Comparison of ENCODE assay signal across 7 cellular contexts in the genomic region with DNA sequence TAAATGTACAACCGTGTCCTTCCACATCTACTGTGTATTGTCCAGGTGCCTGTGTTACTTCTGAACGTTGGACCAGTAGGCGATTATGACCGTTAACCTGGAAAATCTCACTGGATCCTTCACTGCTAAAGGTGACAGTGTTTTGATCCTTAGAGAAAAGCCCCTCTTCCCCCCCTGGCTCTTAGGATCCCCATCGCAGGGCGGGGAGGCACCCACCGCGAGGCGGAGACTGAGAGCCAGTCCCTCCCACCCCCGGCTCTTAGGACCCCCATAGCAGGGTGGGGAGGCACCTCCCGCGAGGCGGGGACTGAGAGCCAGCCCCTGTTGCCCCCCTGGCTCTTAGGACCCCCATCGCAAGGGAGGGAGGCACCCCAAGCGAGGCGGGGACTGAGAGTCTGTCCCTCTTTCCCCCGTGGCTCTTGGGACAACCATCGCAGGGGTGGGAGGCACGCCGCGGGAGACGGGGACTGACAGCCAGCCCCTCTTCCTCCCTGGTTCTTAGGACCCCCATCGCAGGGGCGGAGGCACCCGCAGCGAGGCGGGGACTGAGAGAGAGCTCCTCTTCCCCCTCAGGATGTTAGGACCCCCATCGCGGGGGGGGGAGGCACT.
DNase-seq lines count a peak whose midpoint lies in the region; ATAC-seq, FAIRE-seq and TF ChIP-seq lines count a peak whose summit lies in the region.
"Not testable (repeated sequence)": the region's sequence is repeated elsewhere in the genome, so short reads cannot be mapped to it uniquely, and the experiment has no call there.

No MANE protein-coding gene starts in this region.

- not testable (repeated sequence) for H3K4me1 Mint-ChIP-seq in WTC11

- ATAC-seq in WTC11, result peak; percentile 38; the same call in 1 of the 2 replicates
- ATAC-seq in left colon, result peak; percentile 37

- not testable (repeated sequence) for H3K36me3 ChIP-seq in H7 (replicated peaks; ENCODE audit: control insufficient read depth, insufficient read depth, low read length); SK-N-MC (ENCODE audit: insufficient read depth, low read length)

- H3K27ac Mint-ChIP-seq in WTC11, result not testable (repeated sequence)

- TF ChIP-seq CTCF in WTC11 (IDR thresholded peaks at IDR 0.05), result not testable (repeated sequence)

- H3K36me3 Mint-ChIP-seq in WTC11, result not testable (repeated sequence)

- H3K4me3 ChIP-seq in H7 (ENCODE audit: insufficient read depth, low read depth, low read length) (peak overlapping the region; percentile 16; the same call in 1 of the 2 replicates), SK-N-MC (peak overlapping the region; percentile 51)

- H3K9ac ChIP-seq in SK-N-MC (ENCODE audit: insufficient read length), result not testable (repeated sequence)

- not testable (repeated sequence) for H3K9me3 Mint-ChIP-seq in WTC11

- POLR2A ChIA-PET in WTC11 (lab: Charles Lee), result not testable (repeated sequence)

- not testable (repeated sequence) for H3K9me3 ChIP-seq in SK-N-MC (ENCODE audit: low read depth, low read length)

- H3K27me3 Mint-ChIP-seq in WTC11 (ENCODE audit: low read depth), result not testable (repeated sequence)

- peak; percentile 37 for FAIRE-seq in urothelium cell line (lab: Jason Lieb, UNC)

- H3K27me3 ChIP-seq in H7 (ENCODE audit: control insufficient read depth, insufficient read depth, low read length), result not testable (repeated sequence)

- H3K27ac ChIP-seq in SK-N-MC, result not testable (repeated sequence)

- CTCF ChIA-PET in WTC11 (lab: Charles Lee), result not testable (repeated sequence)

- intact Hi-C loops in left colon (cut with DNase I, micrococcal nuclease), result not testable (repeated sequence)

- H3K4me3 Mint-ChIP-seq in WTC11, result not testable (repeated sequence)

- peak; percentile 44 for DNase-seq in H7
- DNase-seq in NCI-H146 (lab: John Stamatoyannopoulos, UW), result peak; percentile 18
- peak; percentile 24 for DNase-seq in NCI-H82 (lab: John Stamatoyannopoulos, UW)
- not testable (repeated sequence) for DNase-seq in SK-N-MC (ENCODE audit: low read depth, low spot score); WTC11 (ENCODE audit: low spot score); left colon; urothelium cell line (ENCODE audit: low spot score)
